ENCODE assay signal across 17 cellular contexts in the genomic region with DNA sequence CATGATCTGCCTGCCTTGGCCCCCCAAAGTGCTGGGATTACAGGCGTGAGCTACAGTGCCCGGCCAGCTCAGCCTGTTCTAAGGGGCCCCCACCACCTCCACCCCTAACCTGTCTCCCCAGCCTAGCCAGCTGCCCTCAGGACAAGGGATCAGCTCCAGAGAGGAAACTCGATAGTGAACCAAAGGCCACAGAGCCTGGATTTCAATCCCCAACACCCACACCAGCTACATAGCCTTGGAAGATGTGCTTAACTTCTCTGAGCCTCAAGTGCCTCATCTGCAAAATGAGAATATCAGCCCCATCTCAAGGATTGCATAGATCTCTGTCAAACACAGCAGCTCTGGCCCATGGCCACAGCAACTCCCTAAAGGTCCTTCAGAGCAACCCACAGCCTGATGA. TPM values are rescaled to one million over a fixed set of nuclear protein-coding genes. Genes with fewer than 3 reads are reported as not detected.
DNase-seq lines count a peak whose midpoint lies in the region; ATAC-seq lines count a peak whose summit lies in the region.
"Had no signal": no experiment of that assay in that cellular context is flagged by ENCODE, and none has a peak within 500 bp of the region (broad histone marks: within the 10 kb centered on the region; RNA-seq: fewer than 3 reads in every experiment).

No MANE protein-coding gene starts in this region.

- POLR2A ChIA-PET in naive thymus-derived CD8-positive, alpha-beta T cell (lab: Charles Lee): interaction anchor here (1.1 kb wide), 1 partner anchor 9 kb away, joined by 3 read pairs; no protein-coding TSS in a partner anchor

- peaks cover 41% of the 10 kb centered on the region for H3K36me3 Mint-ChIP-seq in activated naive CD4-positive, alpha-beta T cell treated with anti-CD3 and anti-CD28 coated beads, Interleukin-2, amount 10 ng/mL, durations not matched to agents 7 days and 5 days
- H3K36me3 Mint-ChIP-seq in naive thymus-derived CD8-positive, alpha-beta T cell: peaks cover 0 to 47% (median 0%) of the 10 kb centered on the region in 3 donors

- H3K27me3 Mint-ChIP-seq in activated naive CD4-positive, alpha-beta T cell treated with anti-CD3 and anti-CD28 coated beads, Interleukin-2, amount 10 ng/mL, durations not matched to agents 7 days and 5 days: no peaks in the 10 kb centered on the region
- no peaks in the 10 kb centered on the region for H3K27me3 Mint-ChIP-seq in naive thymus-derived CD8-positive, alpha-beta T cell

- no peak for ATAC-seq in naive thymus-derived CD8-positive, alpha-beta T cell

- H3K27ac ChIP-seq in temporal lobe (ENCODE audit: low read depth, low read length): peak overlapping the region; percentile 99

- peaks cover 11% of the 10 kb centered on the region for H3K36me3 ChIP-seq in adipocyte (ENCODE audit: control insufficient read depth, insufficient read depth, low read length, severe bottlenecking)

- peaks cover 41% of the 10 kb centered on the region for H3K4me1 Mint-ChIP-seq in activated naive CD4-positive, alpha-beta T cell treated with anti-CD3 and anti-CD28 coated beads, Interleukin-2, amount 10 ng/mL, durations not matched to agents 7 days and 5 days
- peaks cover 46 to 90% (median 68%) of the 10 kb centered on the region in 4 donors for H3K4me1 Mint-ChIP-seq in naive thymus-derived CD8-positive, alpha-beta T cell

- H3K27me3 ChIP-seq in adipocyte (replicated peaks; ENCODE audit: control insufficient read depth, insufficient read depth, low read length): no peaks in the 10 kb centered on the region

- H3K4me1 ChIP-seq in adipocyte (ENCODE audit: control insufficient read depth, insufficient read depth, low read length): peaks cover 46% of the 10 kb centered on the region

- H3K9me3 Mint-ChIP-seq in activated naive CD4-positive, alpha-beta T cell treated with anti-CD3 and anti-CD28 coated beads, Interleukin-2, amount 10 ng/mL, durations not matched to agents 7 days and 5 days: no peaks in the 10 kb centered on the region
- no peaks in the 10 kb centered on the region for H3K9me3 Mint-ChIP-seq in naive thymus-derived CD8-positive, alpha-beta T cell

- CTCF ChIA-PET in activated naive CD4-positive, alpha-beta T cell treated with anti-CD3 and anti-CD28 coated beads, Interleukin-2, amount 10 ng/mL, durations not matched to agents 7 days and 5 days (lab: Charles Lee): interaction anchor here (1.0 kb wide), 1 partner anchor 40 kb away, joined by 4 read pairs; no protein-coding TSS in a partner anchor

- no peak for DNase-seq in activated naive CD4-positive, alpha-beta T cell treated with anti-CD3 and anti-CD28 coated beads, Interleukin-2, amount 10 ng/mL, durations not matched to agents 7 days and 5 days
- no peak for DNase-seq in activated naive CD4-positive, alpha-beta T cell (lab: John Stamatoyannopoulos, UW)
- no peak for DNase-seq in adipocyte (ENCODE audit: low read depth)
- no peak for DNase-seq in naive thymus-derived CD8-positive, alpha-beta T cell
- DNase-seq in GM19240 (ENCODE audit: insufficient read length, low spot score): no peak
- DNase-seq in cerebellum (ENCODE audit: low spot score): no peak
- no peak for DNase-seq in UCSD-AML1 (lab: John Stamatoyannopoulos, UW; ENCODE audit: unreplicated experiment)
- DNase-seq: central memory CD4-positive, alpha-beta T cell; GDM1; H7; KG1; left cardiac atrium; NCI-H1048; posterior cingulate gyrus; stimulated activated naive CD4-positive, alpha-beta T cell had no signal

- H3K9ac ChIP-seq in adipocyte (ENCODE audit: low read length): peak overlapping the region; percentile 8

- H3K4me3 Mint-ChIP-seq in activated naive CD4-positive, alpha-beta T cell treated with anti-CD3 and anti-CD28 coated beads, Interleukin-2, amount 10 ng/mL, durations not matched to agents 7 days and 5 days: no peak overlapping the region
- H3K4me3 Mint-ChIP-seq in naive thymus-derived CD8-positive, alpha-beta T cell: peak overlapping the region in 1 of 10 donors; percentile 34

- H3K4me3 ChIP-seq in adipocyte (ENCODE audit: low read length): no peak overlapping the region
- H3K4me3 ChIP-seq: smooth muscle cell had no signal

- no peaks in the 10 kb centered on the region for H3K9me3 ChIP-seq in adipocyte (ENCODE audit: control insufficient read depth, low read length)

- H3K27ac Mint-ChIP-seq in activated naive CD4-positive, alpha-beta T cell treated with anti-CD3 and anti-CD28 coated beads, Interleukin-2, amount 10 ng/mL, durations not matched to agents 7 days and 5 days: peak overlapping the region; percentile 49
- peak overlapping the region; percentile 74 to 96 (median 85) for H3K27ac Mint-ChIP-seq in naive thymus-derived CD8-positive, alpha-beta T cell

RNA-seq across cellular contexts. Expression of gene BIN1, which starts 32.0 kb away (rescaled TPM):
- 100 to 1,000 TPM; 130 to 132 TPM for total RNA-seq in naive thymus-derived CD8-positive, alpha-beta T cell
- polyA plus RNA-seq in naive thymus-derived CD8-positive, alpha-beta T cell: 100 to 1,000 TPM; 156 to 189 (median 167) TPM
- total RNA-seq in temporal lobe (42.8 TPM), cerebellum (43.7 TPM)
